Comparison of ENCODE assay signal across 12 cellular contexts in the genomic region with DNA sequence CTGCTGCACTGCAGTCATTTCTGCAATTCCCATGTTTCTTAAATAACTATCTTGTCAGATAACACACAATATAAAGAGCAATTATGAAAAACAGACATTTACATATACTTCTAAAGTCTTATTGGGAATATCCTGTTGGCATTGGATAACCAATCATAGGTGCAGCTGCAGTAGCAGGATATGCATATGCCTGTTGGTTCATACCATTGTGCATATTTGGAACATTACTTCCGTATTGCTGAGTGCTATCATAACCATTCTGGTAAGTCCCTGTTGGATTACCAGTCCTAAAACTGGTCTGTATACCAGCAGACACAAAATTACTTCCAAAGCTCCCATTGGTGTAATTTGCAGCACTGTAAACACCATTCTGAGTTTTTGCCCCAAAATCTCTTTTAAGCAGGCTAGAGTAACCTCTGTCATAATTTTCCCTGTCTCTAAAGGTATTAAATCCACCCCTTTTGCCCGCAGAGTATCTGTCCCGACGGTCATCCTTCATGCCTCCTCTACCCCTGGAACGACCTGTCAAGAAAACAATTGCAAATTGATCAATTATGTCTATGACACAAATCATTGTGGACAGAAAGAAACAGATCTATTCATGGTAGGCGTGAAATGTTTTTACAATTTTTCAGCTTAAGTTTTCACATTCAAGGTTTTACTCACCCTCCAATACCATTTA. TPM values are rescaled to one million over a fixed set of nuclear protein-coding genes. Genes with fewer than 3 reads are reported as not detected.
DNase-seq lines count a peak whose midpoint lies in the region; ATAC-seq and TF ChIP-seq lines count a peak whose summit lies in the region.
"Had no signal": no experiment of that assay in that cellular context is flagged by ENCODE, and none has a peak within 500 bp of the region (broad histone marks: within the 10 kb centered on the region; RNA-seq: fewer than 3 reads in every experiment).

No MANE protein-coding gene starts in this region.

- DNase-seq in ACHN: peak; percentile 34
- DNase-seq in HCEC 1CT: peak; percentile 16
- DNase-seq in activated T-helper 1 cell treated with anti-CD3 and anti-CD28 coated beads, Interleukin-12 subunit alpha, Interleukin-12 subunit beta, Interleukin-2, Interleukin-4 antibody, amounts not matched to agents 30 ng/mL and 10 ng/mL and 1 ng/mL, durations not matched to agents 14 hours and 24 hours and 36 hours (ENCODE audit: low spot score): no peak
- DNase-seq in right lobe of liver: no peak
- DNase-seq in COLO668 (lab: John Stamatoyannopoulos, UW; ENCODE audit: unreplicated experiment): no peak
- DNase-seq in left ventricle myocardium inferior: no peak
- DNase-seq in NCI-H1694 treated with DMSO at 0.1 percent for 48 hours (lab: John Stamatoyannopoulos, UW): no peak
- DNase-seq: activated CD4-positive, CD25-positive, alpha-beta regulatory T cell; DMS79 treated with DMSO at 0.1 percent for 48 hours; KG1; NK-92 treated with Interleukin-12 subunit alpha and Interleukin-12 subunit beta, amount 100 ng/mL, for 24 hours had no signal

- no peak for ATAC-seq in right lobe of liver
- no peak for ATAC-seq in HG03520 (IDR thresholded peaks at IDR 0.05; ENCODE audit: unreplicated experiment)

- H3K9me3 ChIP-seq in right lobe of liver (no peaks in the 10 kb centered on the region), left ventricle myocardium inferior (replicated peaks) (no peaks in the 10 kb centered on the region)

- H3K27ac ChIP-seq in right lobe of liver (no peak overlapping the region), left ventricle myocardium inferior (replicated peaks) (no peak overlapping the region)

- H3K36me3 ChIP-seq in right lobe of liver: peaks cover 37 to 67% (median 53%) of the 10 kb centered on the region in 4 donors
- H3K36me3 ChIP-seq in left ventricle myocardium inferior: peaks cover 74% of the 10 kb centered on the region

- H3K27me3 ChIP-seq in right lobe of liver (no peaks in the 10 kb centered on the region), left ventricle myocardium inferior (ENCODE audit: low read depth) (no peaks in the 10 kb centered on the region)

- H3K27ac Mint-ChIP-seq in activated T-helper 1 cell treated with anti-CD3 and anti-CD28 coated beads, Interleukin-12 subunit alpha, Interleukin-12 subunit beta, Interleukin-2, Interleukin-4 antibody, amounts not matched to agents 30 ng/mL and 10 ng/mL and 1 ng/mL, durations not matched to agents 14 hours and 24 hours and 36 hours: peak overlapping the region; percentile 32

- H3K4me3 ChIP-seq in right lobe of liver (no peak overlapping the region), left ventricle myocardium inferior (no peak overlapping the region)

- in situ Hi-C loops in ACHN (cut with HindIII; ENCODE audit: low pct_ligation_motif_present, low pct_unique_long_range_greater_than_20kb, low sequenced_read_pairs): no loop called here

- intact Hi-C loops in activated T-helper 1 cell treated with anti-CD3 and anti-CD28 coated beads, Interleukin-12 subunit alpha, Interleukin-12 subunit beta, Interleukin-2, Interleukin-4 antibody, amounts not matched to agents 30 ng/mL and 10 ng/mL and 1 ng/mL, durations not matched to agents 14 hours and 24 hours and 36 hours (cut with micrococcal nuclease): loop anchor here (10.0 kb wide), 1 partner anchor 475 kb away; a partner anchor contains a TSS
- intact Hi-C loops in right lobe of liver (cut with DNase I): no loop called here
- intact Hi-C loops in left ventricle myocardium inferior (cut with micrococcal nuclease): no loop called here

- TF ChIP-seq CTCF in right lobe of liver (IDR thresholded peaks at IDR 0.05): no peak
- TF ChIP-seq CTCF in left ventricle myocardium inferior (IDR thresholded peaks at IDR 0.05; ENCODE audit: borderline replicate concordance): no peak

- H3K9me3 Mint-ChIP-seq in activated T-helper 1 cell treated with anti-CD3 and anti-CD28 coated beads, Interleukin-12 subunit alpha, Interleukin-12 subunit beta, Interleukin-2, Interleukin-4 antibody, amounts not matched to agents 30 ng/mL and 10 ng/mL and 1 ng/mL, durations not matched to agents 14 hours and 24 hours and 36 hours: no peaks in the 10 kb centered on the region

- WGBS in right lobe of liver (ENCODE audit: insufficient coverage, low coverage, low lambda C conversion rate, missing lambda C conversion rate): 81% methylated on average over 6 of the region's 6 CpGs

- peak; percentile 16 for TF ChIP-seq POLR2A in right lobe of liver (IDR thresholded peaks at IDR 0.05)

- H3K4me1 ChIP-seq in right lobe of liver: peaks cover 0 to 72% (median 15%) of the 10 kb centered on the region in 4 donors
- H3K4me1 ChIP-seq in left ventricle myocardium inferior: peaks cover 100% of the 10 kb centered on the region

- no peaks in the 10 kb centered on the region for H3K27me3 Mint-ChIP-seq in activated T-helper 1 cell treated with anti-CD3 and anti-CD28 coated beads, Interleukin-12 subunit alpha, Interleukin-12 subunit beta, Interleukin-2, Interleukin-4 antibody, amounts not matched to agents 30 ng/mL and 10 ng/mL and 1 ng/mL, durations not matched to agents 14 hours and 24 hours and 36 hours (ENCODE audit: insufficient read depth)

- H3K4me3 Mint-ChIP-seq in activated T-helper 1 cell treated with anti-CD3 and anti-CD28 coated beads, Interleukin-12 subunit alpha, Interleukin-12 subunit beta, Interleukin-2, Interleukin-4 antibody, amounts not matched to agents 30 ng/mL and 10 ng/mL and 1 ng/mL, durations not matched to agents 14 hours and 24 hours and 36 hours: peak overlapping the region; percentile 9

- H3K36me3 Mint-ChIP-seq in activated T-helper 1 cell treated with anti-CD3 and anti-CD28 coated beads, Interleukin-12 subunit alpha, Interleukin-12 subunit beta, Interleukin-2, Interleukin-4 antibody, amounts not matched to agents 30 ng/mL and 10 ng/mL and 1 ng/mL, durations not matched to agents 14 hours and 24 hours and 36 hours (ENCODE audit: low read depth): peaks cover 72% of the 10 kb centered on the region

- peaks cover 78% of the 10 kb centered on the region for H3K4me1 Mint-ChIP-seq in activated T-helper 1 cell treated with anti-CD3 and anti-CD28 coated beads, Interleukin-12 subunit alpha, Interleukin-12 subunit beta, Interleukin-2, Interleukin-4 antibody, amounts not matched to agents 30 ng/mL and 10 ng/mL and 1 ng/mL, durations not matched to agents 14 hours and 24 hours and 36 hours (ENCODE audit: low read depth)

RNA-seq across cellular contexts. Expression of a gene that starts 3.1 kb away (rescaled TPM):
- 33.3 and 36.5 TPM in 2 replicates for total RNA-seq in activated T-helper 1 cell treated with anti-CD3 and anti-CD28 coated beads, Interleukin-12 subunit alpha, Interleukin-12 subunit beta, Interleukin-2, Interleukin-4 antibody, amounts not matched to agents 30 ng/mL and 10 ng/mL and 1 ng/mL, durations not matched to agents 14 hours and 24 hours and 36 hours
- total RNA-seq in right lobe of liver (1 to 10 TPM; 2.9 to 9.2 (median 5.5) TPM), left ventricle myocardium inferior (9.7 TPM)

RNA-seq across cellular contexts. Expression of a gene that starts 6.1 kb away (rescaled TPM):
- 920 and 926 TPM in 2 replicates for total RNA-seq in activated T-helper 1 cell treated with anti-CD3 and anti-CD28 coated beads, Interleukin-12 subunit alpha, Interleukin-12 subunit beta, Interleukin-2, Interleukin-4 antibody, amounts not matched to agents 30 ng/mL and 10 ng/mL and 1 ng/mL, durations not matched to agents 14 hours and 24 hours and 36 hours
- total RNA-seq in right lobe of liver (100 to 1,000 TPM; 218 to 431 (median 344) TPM), left ventricle myocardium inferior (326 TPM)

RNA-seq across cellular contexts. Expression of a gene that starts 6.8 kb away (rescaled TPM):
- 42.4 and 46.4 TPM in 2 replicates for total RNA-seq in activated T-helper 1 cell treated with anti-CD3 and anti-CD28 coated beads, Interleukin-12 subunit alpha, Interleukin-12 subunit beta, Interleukin-2, Interleukin-4 antibody, amounts not matched to agents 30 ng/mL and 10 ng/mL and 1 ng/mL, durations not matched to agents 14 hours and 24 hours and 36 hours
- total RNA-seq in right lobe of liver (10 to 100 TPM; 11.0 to 27.6 (median 14.0) TPM), left ventricle myocardium inferior (10.1 TPM)

RNA-seq across cellular contexts. Expression of a gene that starts 51.0 kb away (rescaled TPM):
- total RNA-seq in activated T-helper 1 cell treated with anti-CD3 and anti-CD28 coated beads, Interleukin-12 subunit alpha, Interleukin-12 subunit beta, Interleukin-2, Interleukin-4 antibody, amounts not matched to agents 30 ng/mL and 10 ng/mL and 1 ng/mL, durations not matched to agents 14 hours and 24 hours and 36 hours: 0.26 and 0.37 TPM in 2 replicates
- total RNA-seq in right lobe of liver: 1 to 10 TPM in 4 of 6 experiments, under 1 TPM in 2; 0.57 to 3.0 (median 1.9) TPM
- 2.5 TPM for total RNA-seq in left ventricle myocardium inferior

Comparison
In these comparisons a context has a peak if more than half of its experiments do, and no peak if none do; other contexts are left out.
1. DNase-seq: peak in ACHN (single experiment) and HCEC 1CT (single experiment); none in activated T-helper 1 cell treated with anti-CD3 and anti-CD28 coated beads, Interleukin-12 subunit alpha, Interleukin-12 subunit beta, Interleukin-2, Interleukin-4 antibody, amounts not matched to agents 30 ng/mL and 10 ng/mL and 1 ng/mL, durations not matched to agents 14 hours and 24 hours and 36 hours (single experiment), right lobe of liver (0 of 3), COLO668 (single experiment), left ventricle myocardium inferior (single experiment) and NCI-H1694 treated with DMSO at 0.1 percent for 48 hours (single experiment).